Comparison of ENCODE assay signal across 17 cellular contexts in genomic region chr10:32433542-32433941, GRCh38. TPM values are rescaled to one million over a fixed set of nuclear protein-coding genes. Genes with fewer than 3 reads are reported as not detected.
A peak's percentile ranks its signal among the peaks of the same experiment; 100 is the strongest.
DNase-seq lines count a peak whose midpoint lies in the region; ATAC-seq lines count a peak whose summit lies in the region.
"Had no signal": no experiment of that assay in that cellular context is flagged by ENCODE, and none has a peak within 500 bp of the region (broad histone marks: within the 10 kb centered on the region; RNA-seq: fewer than 3 reads in every experiment).

No MANE protein-coding gene starts in this region.

- H3K36me3 Mint-ChIP-seq in naive thymus-derived CD8-positive, alpha-beta T cell, result peaks cover 0 to 5% (median 0%) of the 10 kb centered on the region in 3 donors
- H3K36me3 Mint-ChIP-seq in T-helper 17 cell (ENCODE audit: low read depth), result no peaks in the 10 kb centered on the region
- H3K36me3 Mint-ChIP-seq in activated CD4-positive, alpha-beta T cell treated with anti-CD3 and anti-CD28 coated beads for 36 hours (ENCODE audit: low read depth), result no peaks in the 10 kb centered on the region
- H3K36me3 Mint-ChIP-seq: CD14-positive monocyte; CD8-positive, alpha-beta T cell had no signal

- POLR2A ChIA-PET in naive thymus-derived CD8-positive, alpha-beta T cell (lab: Charles Lee), result interaction anchor here (0.7 kb wide), 1 partner anchor 40 kb away, joined by 5 read pairs; no protein-coding TSS in a partner anchor
- POLR2A ChIA-PET in activated CD4-positive, alpha-beta T cell treated with anti-CD3 and anti-CD28 coated beads for 36 hours (lab: Charles Lee), result interaction anchor here (0.6 to 0.7 kb wide), 2 partner anchors 50 kb away, joined by 4 read pairs; no protein-coding TSS in a partner anchor

- H3K4me3 Mint-ChIP-seq in naive thymus-derived CD8-positive, alpha-beta T cell, result peak overlapping the region in 3 of 10 donors; percentile 25 to 47 (median 46)
- H3K4me3 Mint-ChIP-seq in T-helper 17 cell, result no peak overlapping the region
- no peak overlapping the region for H3K4me3 Mint-ChIP-seq in activated CD4-positive, alpha-beta T cell treated with anti-CD3 and anti-CD28 coated beads for 36 hours
- H3K4me3 Mint-ChIP-seq: CD14-positive monocyte; CD4-positive, CD25-positive, alpha-beta regulatory T cell; CD8-positive, alpha-beta T cell had no signal

- H3K4me1 Mint-ChIP-seq in naive thymus-derived CD8-positive, alpha-beta T cell, result peaks cover 7 to 26% (median 16%) of the 10 kb centered on the region in 4 donors
- H3K4me1 Mint-ChIP-seq in T-helper 17 cell, result peaks cover 4% of the 10 kb centered on the region
- peaks cover 14% of the 10 kb centered on the region for H3K4me1 Mint-ChIP-seq in activated CD4-positive, alpha-beta T cell treated with anti-CD3 and anti-CD28 coated beads for 36 hours
- H3K4me1 Mint-ChIP-seq: CD14-positive monocyte had no signal

- H3K27me3 Mint-ChIP-seq in naive thymus-derived CD8-positive, alpha-beta T cell, result peaks cover 0 to 9% (median 0%) of the 10 kb centered on the region in 5 donors
- H3K27me3 Mint-ChIP-seq in T-helper 17 cell, result no peaks in the 10 kb centered on the region
- no peaks in the 10 kb centered on the region for H3K27me3 Mint-ChIP-seq in activated CD4-positive, alpha-beta T cell treated with anti-CD3 and anti-CD28 coated beads for 36 hours

- peak; percentile 50 to 52 for ATAC-seq in naive thymus-derived CD8-positive, alpha-beta T cell
- ATAC-seq in T-helper 17 cell (no peak), HG02798 (IDR thresholded peaks at IDR 0.05; ENCODE audit: poor library complexity, unreplicated experiment) (no peak)
- no peak for ATAC-seq in activated CD4-positive, alpha-beta T cell treated with anti-CD3 and anti-CD28 coated beads for 36 hours
- ATAC-seq: CD8-positive, alpha-beta T cell had no signal

- CTCF ChIA-PET in activated CD4-positive, alpha-beta T cell treated with anti-CD3 and anti-CD28 coated beads for 36 hours (lab: Charles Lee), result no interaction called here

- intact Hi-C loops in activated CD4-positive, alpha-beta T cell treated with anti-CD3 and anti-CD28 coated beads for 36 hours (cut with DNase I, micrococcal nuclease), result no loop called here

- H3K4me3 ChIP-seq in Jurkat, Clone E6-1 (ENCODE audit: low read length), result no peak overlapping the region
- H3K4me3 ChIP-seq: BLaER1 had no signal

- DNase-seq in Jurkat, Clone E6-1 (ENCODE audit: low read depth, low spot score), result peak; percentile 33
- peak in 3 of 10 donors; percentile 16 to 47 (median 44) for DNase-seq in naive thymus-derived CD8-positive, alpha-beta T cell
- no peak for DNase-seq in T-helper 17 cell
- DNase-seq in activated CD4-positive, alpha-beta T cell treated with anti-CD3 and anti-CD28 coated beads for 36 hours, result no peak
- DNase-seq: 8988T; ACHN; BE2C; C1 segment of cervical spinal cord; Caco-2; Calu3; CD4-positive, CD25-positive, alpha-beta regulatory T cell; CD8-positive, alpha-beta T cell; DMS79 treated with DMSO at 0.1 percent for 48 hours; GF-D8 had no signal

- H3K9me3 ChIP-seq in T-helper 17 cell (ENCODE audit: control insufficient read depth, low read length, poor library complexity, severe bottlenecking), result peaks cover 3% of the 10 kb centered on the region
- H3K9me3 ChIP-seq: BE2C had no signal

- H3K27ac Mint-ChIP-seq in naive thymus-derived CD8-positive, alpha-beta T cell, result peak overlapping the region in 3 of 10 donors; percentile 34 to 70 (median 47)
- H3K27ac Mint-ChIP-seq in T-helper 17 cell, result no peak overlapping the region
- no peak overlapping the region for H3K27ac Mint-ChIP-seq in activated CD4-positive, alpha-beta T cell treated with anti-CD3 and anti-CD28 coated beads for 36 hours
- H3K27ac Mint-ChIP-seq: CD14-positive monocyte; CD4-positive, CD25-positive, alpha-beta regulatory T cell; CD8-positive, alpha-beta T cell had no signal

- peaks cover 0 to 4% (median 0%) of the 10 kb centered on the region in 9 donors for H3K9me3 Mint-ChIP-seq in naive thymus-derived CD8-positive, alpha-beta T cell
- H3K9me3 Mint-ChIP-seq in activated CD4-positive, alpha-beta T cell treated with anti-CD3 and anti-CD28 coated beads for 36 hours (ENCODE audit: low read depth), result peaks cover 4% of the 10 kb centered on the region

RNA-seq across cellular contexts. Expression of gene CCDC7, which starts 12.4 kb away (rescaled TPM):
- 3.6 TPM for polyA plus RNA-seq in Jurkat, Clone E6-1 (2012; ENCODE audit: insufficient read depth, insufficient read length)
- 10 to 100 TPM; 90.9 to 94.5 TPM for total RNA-seq in naive thymus-derived CD8-positive, alpha-beta T cell
- polyA plus RNA-seq in naive thymus-derived CD8-positive, alpha-beta T cell, result 10 to 100 TPM in 2 of 3 donors, 1 to 10 TPM in 1; 8.9 to 26.0 (median 11.8) TPM
- total RNA-seq in T-helper 17 cell, result 10 to 100 TPM; 60.4 to 73.0 TPM
- 1 to 10 TPM; 9.0 TPM for total RNA-seq in activated CD4-positive, alpha-beta T cell treated with anti-CD3 and anti-CD28 coated beads for 36 hours

Comparison
In these comparisons a context has a peak if more than half of its experiments do, and no peak if none do; other contexts are left out.
1. ATAC-seq: peak in naive thymus-derived CD8-positive, alpha-beta T cell (2 of 2); none in T-helper 17 cell (single experiment), HG02798 (single experiment) and activated CD4-positive, alpha-beta T cell treated with anti-CD3 and anti-CD28 coated beads for 36 hours (single experiment).
2. RNA of gene CCDC7, which starts 12.4 kb away (total RNA-seq): 90.9 to 94.5 TPM in naive thymus-derived CD8-positive, alpha-beta T cell and 60.4 to 73.0 TPM in T-helper 17 cell; 9.0 TPM in activated CD4-positive, alpha-beta T cell treated with anti-CD3 and anti-CD28 coated beads for 36 hours; every median in the first group is over 4 times any median in the second.